Comparison of ENCODE assay signal across 21 cellular contexts in genomic region chr4:156767911-156768415, GRCh38.
"Had no signal": no experiment of that assay in that cellular context is flagged by ENCODE, and none has a peak within 500 bp of the region (broad histone marks: within the 10 kb centered on the region; RNA-seq: fewer than 3 reads in every experiment).

No MANE protein-coding gene starts in this region.

- ATAC-seq: activated T-cell treated with anti-CD3 and anti-CD28 coated beads, Interleukin-2, amount 50 U/mL, for 4 hours; naive thymus-derived CD4-positive, alpha-beta T cell; pancreas; right lobe of liver; stimulated activated memory B cell treated with anti-CD40 and anti-IgM and Interleukin-4, amounts not matched to agents 10 μg/mL and 1 μg/mL and 100 μg/mL, for 72 hours had no signal

- DNase-seq: activated CD4-positive, alpha-beta T cell treated with anti-CD3 and anti-CD28 coated beads for 1 hour; activated CD4-positive, alpha-beta T cell treated with anti-CD3 and anti-CD28 coated beads, Interleukin-2, amount 50 U/mL, for 1 hour; activated CD8-positive, alpha-beta memory T cell treated with anti-CD3 and anti-CD28 coated beads for 24 hours; activated CD8-positive, alpha-beta memory T cell treated with anti-CD3 and anti-CD28 coated beads, Interleukin-2, amount 50 U/mL, for 4 hours; activated naive CD4-positive, alpha-beta T cell treated with anti-CD3 and anti-CD28 coated beads for 36 hours; activated naive CD8-positive, alpha-beta T cell treated with anti-CD3 and anti-CD28 coated beads, Interleukin-2, amount 10 ng/mL, durations not matched to agents 7 days and 5 days; activated T-cell treated with anti-CD3 and anti-CD28 coated beads, Interleukin-2, amount 50 U/mL, for 4 hours; amniotic stem cell; cerebellar nuclear complex; foreskin fibroblast; mesendoderm; naive thymus-derived CD4-positive, alpha-beta T cell; pancreas; right lobe of liver; stimulated activated CD4-positive, alpha-beta T cell treated with anti-CD3 and anti-CD28 coated beads, Interleukin-15, amount 100 ng/mL, for 24 hours; stomach; T-helper 9 cell; testis; trophoblast cell; uterus had no signal

- H3K27me3 Mint-ChIP-seq: activated naive CD8-positive, alpha-beta T cell treated with anti-CD3 and anti-CD28 coated beads, Interleukin-2, amount 10 ng/mL, durations not matched to agents 7 days and 5 days; naive thymus-derived CD4-positive, alpha-beta T cell; stimulated activated memory B cell treated with anti-CD40 and anti-IgM and Interleukin-4, amounts not matched to agents 10 μg/mL and 1 μg/mL and 100 μg/mL, for 72 hours had no signal

- H3K36me3 Mint-ChIP-seq: activated naive CD8-positive, alpha-beta T cell treated with anti-CD3 and anti-CD28 coated beads, Interleukin-2, amount 10 ng/mL, durations not matched to agents 7 days and 5 days; naive thymus-derived CD4-positive, alpha-beta T cell; stimulated activated memory B cell treated with anti-CD40 and anti-IgM and Interleukin-4, amounts not matched to agents 10 μg/mL and 1 μg/mL and 100 μg/mL, for 72 hours had no signal

- H3K9me3 Mint-ChIP-seq: activated naive CD4-positive, alpha-beta T cell treated with anti-CD3 and anti-CD28 coated beads for 36 hours; activated naive CD8-positive, alpha-beta T cell treated with anti-CD3 and anti-CD28 coated beads, Interleukin-2, amount 10 ng/mL, durations not matched to agents 7 days and 5 days; activated T-cell treated with anti-CD3 and anti-CD28 coated beads, Interleukin-2, amount 50 U/mL, for 4 hours; stimulated activated memory B cell treated with anti-CD40 and anti-IgM and Interleukin-4, amounts not matched to agents 10 μg/mL and 1 μg/mL and 100 μg/mL, for 72 hours had no signal

- H3K27ac Mint-ChIP-seq: activated naive CD4-positive, alpha-beta T cell treated with anti-CD3 and anti-CD28 coated beads for 36 hours; activated naive CD8-positive, alpha-beta T cell treated with anti-CD3 and anti-CD28 coated beads, Interleukin-2, amount 10 ng/mL, durations not matched to agents 7 days and 5 days; naive thymus-derived CD4-positive, alpha-beta T cell; stimulated activated memory B cell treated with anti-CD40 and anti-IgM and Interleukin-4, amounts not matched to agents 10 μg/mL and 1 μg/mL and 100 μg/mL, for 72 hours had no signal

- H3K4me1 Mint-ChIP-seq: activated naive CD8-positive, alpha-beta T cell treated with anti-CD3 and anti-CD28 coated beads, Interleukin-2, amount 10 ng/mL, durations not matched to agents 7 days and 5 days; naive thymus-derived CD4-positive, alpha-beta T cell; stimulated activated memory B cell treated with anti-CD40 and anti-IgM and Interleukin-4, amounts not matched to agents 10 μg/mL and 1 μg/mL and 100 μg/mL, for 72 hours had no signal

- H3K4me3 Mint-ChIP-seq: activated naive CD4-positive, alpha-beta T cell treated with anti-CD3 and anti-CD28 coated beads for 36 hours; activated naive CD8-positive, alpha-beta T cell treated with anti-CD3 and anti-CD28 coated beads, Interleukin-2, amount 10 ng/mL, durations not matched to agents 7 days and 5 days; activated T-cell treated with anti-CD3 and anti-CD28 coated beads, Interleukin-2, amount 50 U/mL, for 4 hours; naive thymus-derived CD4-positive, alpha-beta T cell; stimulated activated memory B cell treated with anti-CD40 and anti-IgM and Interleukin-4, amounts not matched to agents 10 μg/mL and 1 μg/mL and 100 μg/mL, for 72 hours had no signal
